ENCODE assay signal across 8 cellular contexts in genomic region chr18:75070625-75071483, GRCh38.
A peak's percentile ranks its signal among the peaks of the same experiment; 100 is the strongest.
DNase-seq lines count a peak whose midpoint lies in the region; ATAC-seq, FAIRE-seq and TF ChIP-seq lines count a peak whose summit lies in the region.

No MANE protein-coding gene starts in this region.

- no peaks in the 10 kb centered on the region for H3K9me2 ChIP-seq in SK-N-SH

- TF ChIP-seq CTCF in SK-N-SH (IDR thresholded peaks at IDR 0.05) (no peak), left ventricle myocardium inferior (IDR thresholded peaks at IDR 0.05; ENCODE audit: borderline replicate concordance) (no peak)

- DNase-seq in COR-L47 (lab: John Stamatoyannopoulos, UW) (peak; percentile 77), HTR-8/SVneo (ENCODE audit: insufficient read length, low spot score) (peak; percentile 40), SK-N-SH (no peak), left ventricle myocardium inferior (no peak), smooth muscle cell of the brain vasculature (ENCODE audit: low read depth, low spot score) (peak; percentile 23), NCI-H1694 treated with DMSO at 0.1 percent for 48 hours (lab: John Stamatoyannopoulos, UW) (no peak)
- DNase-seq in activated naive CD4-positive, alpha-beta T cell treated with anti-CD3 and anti-CD28 coated beads, Interleukin-2, amount 50 U/mL, for 16 hours = peak; percentile 62

- no peaks in the 10 kb centered on the region for H3K36me3 ChIP-seq in SK-N-SH (replicated peaks in 1 of 2; ENCODE audit: control insufficient read depth in 1 of 2, insufficient read depth in 2 of 2, low read length in 1 of 2)
- no peaks in the 10 kb centered on the region for H3K36me3 ChIP-seq in left ventricle myocardium inferior

- H3K4me3 ChIP-seq in SK-N-SH (ENCODE audit: low read depth in 2 of 2, low read length in 1 of 2) (peak overlapping the region in 1 of 2 experiments; percentile 32; a peak in 1 of 4 replicates), left ventricle myocardium inferior (peak overlapping the region; percentile 52)

- FAIRE-seq in HTR-8/SVneo (lab: Jason Lieb, UNC) = no peak

- peak in 1 of 2 experiments; percentile 32; a peak in 1 of 4 replicates for TF ChIP-seq EP300 in SK-N-SH (IDR thresholded peaks at IDR 0.05; ENCODE audit: borderline replicate concordance in 1 of 2, low read depth in 1 of 2, low read length in 1 of 2)

- no peaks in the 10 kb centered on the region for H4K20me1 ChIP-seq in SK-N-SH (ENCODE audit: insufficient read depth)

- 60% methylated on average over 20 of the region's 22 CpGs for WGBS in SK-N-SH (ENCODE audit: low lambda C conversion rate)

- peak overlapping the region; percentile 72 for H2AFZ ChIP-seq in SK-N-SH (ENCODE audit: low read depth)

- H3K4me2 ChIP-seq in SK-N-SH = peak overlapping the region; percentile 70

- no peak for TF ChIP-seq RAD21 in SK-N-SH (IDR thresholded peaks at IDR 0.05; ENCODE audit: low read length)

- intact Hi-C loops in left ventricle myocardium inferior (cut with micrococcal nuclease) = no loop called here

- H3K4me1 ChIP-seq in SK-N-SH (ENCODE audit: control insufficient read depth in 1 of 2, insufficient read depth in 2 of 2, low read depth in 1 of 2, low read length in 1 of 2) (peaks cover 10% of the 10 kb centered on the region in 2 experiments; a peak in 2 of 4 replicates), left ventricle myocardium inferior (peaks cover 11% of the 10 kb centered on the region)

- H3K9me3 ChIP-seq in SK-N-SH (no peaks in the 10 kb centered on the region), left ventricle myocardium inferior (replicated peaks) (peaks cover 2% of the 10 kb centered on the region)

- H3F3A ChIP-seq in SK-N-SH (replicated peaks; ENCODE audit: insufficient read depth) = peaks cover 4% of the 10 kb centered on the region

- H3K9ac ChIP-seq in SK-N-SH = peak overlapping the region; percentile 34; the same call in 1 of the 2 replicates

- peak; percentile 84 for ATAC-seq in GM21447 (IDR thresholded peaks at IDR 0.05; ENCODE audit: unreplicated experiment)

- H3K27ac ChIP-seq in SK-N-SH (ENCODE audit: low read depth in 2 of 2, low read length in 1 of 2) (peak overlapping the region in 1 of 2 experiments; percentile 68; a peak in 2 of 4 replicates), left ventricle myocardium inferior (replicated peaks) (peak overlapping the region; percentile 86)

- CTCF ChIA-PET in SK-N-SH (lab: Yijun Ruan, JAX) = no interaction called here

- no peaks in the 10 kb centered on the region for H3K27me3 ChIP-seq in SK-N-SH (ENCODE audit: insufficient read depth)
- H3K27me3 ChIP-seq in left ventricle myocardium inferior (ENCODE audit: low read depth) = no peaks in the 10 kb centered on the region

- POLR2A ChIA-PET in SK-N-SH (lab: Yijun Ruan, JAX) = no interaction called here

- no peaks in the 10 kb centered on the region for H3K79me2 ChIP-seq in SK-N-SH (ENCODE audit: insufficient read depth)

TF ChIP-seq in SK-N-SH, 30 proteins besides CTCF, POLR2A, EP300 and RAD21:
- TF ChIP-seq USF1 (IDR thresholded peaks at IDR 0.05; ENCODE audit: borderline replicate concordance, low read depth) (peak; percentile 80; the same call in 1 of the 2 replicates), GABPA (IDR thresholded peaks at IDR 0.05; ENCODE audit: low read depth) (no peak), TCF12 (IDR thresholded peaks at IDR 0.05) (peak; percentile 34; the same call in 1 of the 2 replicates), MEF2A (IDR thresholded peaks at IDR 0.05; ENCODE audit: borderline replicate concordance, low read depth) (no peak), MXI1 (IDR thresholded peaks at IDR 0.05; ENCODE audit: low read depth, low read length) (no peak), GATA2 (CRISPR knock-in tag; IDR thresholded peaks at IDR 0.05) (no peak), USF2 (IDR thresholded peaks at IDR 0.05; ENCODE audit: borderline replicate concordance, low read depth, low read length) (no peak), NRF1 (IDR thresholded peaks at IDR 0.05; ENCODE audit: low read depth, low read length) (no peak), ZBTB33 (IDR thresholded peaks at IDR 0.05; ENCODE audit: borderline replicate concordance, low read depth) (no peak), FOSL2 (IDR thresholded peaks at IDR 0.05; ENCODE audit: borderline replicate concordance, low read depth) (peak; percentile 90), MAX (IDR thresholded peaks at IDR 0.05; ENCODE audit: low read depth) (peak; percentile 71), RCOR1 (IDR thresholded peaks at IDR 0.05; ENCODE audit: low read length) (no peak), POLR2AphosphoS5 (IDR thresholded peaks at IDR 0.05; ENCODE audit: low read depth, low read length) (peak; percentile 48; the same call in 1 of the 2 replicates), PBX3 (IDR thresholded peaks at IDR 0.05) (peak; percentile 50), SIN3A (IDR thresholded peaks at IDR 0.05; ENCODE audit: borderline replicate concordance, low read depth, low read length) (0 out of 2 replicates have a peak, but pooled peaks have one; percentile 25), JUND (IDR thresholded peaks at IDR 0.05) (peak; percentile 70)

Comparison
In these comparisons a context has a peak if more than half of its experiments do, and no peak if none do; other contexts are left out.
1. DNase-seq: peak in COR-L47 (single experiment), HTR-8/SVneo (single experiment), activated naive CD4-positive, alpha-beta T cell treated with anti-CD3 and anti-CD28 coated beads, Interleukin-2, amount 50 U/mL, for 16 hours (single experiment) and smooth muscle cell of the brain vasculature (single experiment); none in SK-N-SH (single experiment), left ventricle myocardium inferior (single experiment) and NCI-H1694 treated with DMSO at 0.1 percent for 48 hours (single experiment).